In the genomic region with DNA sequence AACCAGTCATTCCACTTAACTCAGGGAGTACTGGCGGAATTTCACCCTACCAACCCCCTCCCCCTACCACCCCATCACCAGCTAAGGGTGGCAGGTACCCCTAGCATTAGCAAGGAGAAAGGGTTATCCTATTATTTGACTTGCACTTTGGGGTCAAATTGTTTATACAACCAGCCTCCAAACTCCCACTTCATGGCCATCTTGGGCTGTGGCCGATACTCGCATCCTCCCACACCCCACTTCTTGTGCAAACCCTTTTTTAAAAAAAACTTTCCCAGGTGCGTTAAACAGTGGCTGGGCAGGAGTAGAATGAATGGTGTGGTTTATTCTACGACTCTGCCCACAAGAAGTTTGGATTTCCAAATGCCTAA, we compare ENCODE assay signal across 8 cellular contexts. TPM values are rescaled to one million over a fixed set of nuclear protein-coding genes. Genes with fewer than 3 reads are reported as not detected.
DNase-seq lines count a peak whose midpoint lies in the region; ATAC-seq and TF ChIP-seq lines count a peak whose summit lies in the region.

No MANE protein-coding gene starts in this region.

- no peak overlapping the region for H2AFZ ChIP-seq in OCI-LY1 (ENCODE audit: low read length)

- H3K9me3 ChIP-seq in OCI-LY1 (ENCODE audit: low read length) = no peaks in the 10 kb centered on the region
- no peaks in the 10 kb centered on the region for H3K9me3 ChIP-seq in prostate gland

- peaks cover 16% of the 10 kb centered on the region for H3K79me2 ChIP-seq in OCI-LY1 (ENCODE audit: insufficient read depth, low read length)

- intact Hi-C loops in prostate gland (cut with DNase I) = no loop called here

- H3K4me1 ChIP-seq in OCI-LY1 (ENCODE audit: insufficient read depth, low read length, severe bottlenecking) (peaks cover 28% of the 10 kb centered on the region), prostate gland (replicated peaks) (peaks cover 8% of the 10 kb centered on the region)

- ATAC-seq in GM21360 (IDR thresholded peaks at IDR 0.05; ENCODE audit: unreplicated experiment) (no peak), HG02884 (IDR thresholded peaks at IDR 0.05; ENCODE audit: unreplicated experiment) (no peak)

- 0 out of 2 replicates have a peak, but pooled peaks cover 9% of the 10 kb centered on the region for H3F3A ChIP-seq in OCI-LY1 (ENCODE audit: insufficient read depth, low read length)

- H3K36me3 ChIP-seq in OCI-LY1 (ENCODE audit: insufficient read depth, low read length) = peaks cover 84% of the 10 kb centered on the region
- H3K36me3 ChIP-seq in prostate gland = peaks cover 4 to 20% of the 10 kb centered on the region in 2 donors

- H3K4me2 ChIP-seq in OCI-LY1 (ENCODE audit: low read length) = peak overlapping the region; percentile 72

- DNase-seq in epithelial cell of proximal tubule (ENCODE audit: low read depth) = no peak
- no peak for DNase-seq in prostate gland (ENCODE audit: low spot score)
- no peak for DNase-seq in NCI-H2171 treated with DMSO at 0.1 percent for 48 hours (lab: John Stamatoyannopoulos, UW)
- DNase-seq in stimulated activated CD4-positive, alpha-beta T cell treated with anti-CD3 and anti-CD28 coated beads, Interleukin-1b, Interleukin-23, amount 100 ng/mL, for 48 hours = no peak

- TF ChIP-seq POLR2A in prostate gland (IDR thresholded peaks at IDR 0.05) = no peak

- TF ChIP-seq CTCF in GM12875 (IDR thresholded peaks at IDR 0.05; ENCODE audit: borderline replicate concordance, insufficient read depth, low read depth, low read length) (no peak), OCI-LY1 (IDR thresholded peaks at IDR 0.05; ENCODE audit: low read length) (no peak), epithelial cell of proximal tubule (conservative IDR thresholded peaks at IDR 0.05; ENCODE audit: low read depth, low read length) (no peak), prostate gland (IDR thresholded peaks at IDR 0.05) (no peak)

- 69% methylated on average over 5 of the region's 5 CpGs for WGBS in prostate gland

- H3K27me3 ChIP-seq in OCI-LY1 (ENCODE audit: insufficient read depth, low read length) (no peaks in the 10 kb centered on the region), prostate gland (replicated peaks; ENCODE audit: insufficient read depth) (no peaks in the 10 kb centered on the region)

- H4K20me1 ChIP-seq in OCI-LY1 (ENCODE audit: insufficient read depth, low read length) = no peaks in the 10 kb centered on the region

- H3K4me3 ChIP-seq in GM12875 (ENCODE audit: low read depth, low read length) (peak overlapping the region; percentile 21), OCI-LY1 (ENCODE audit: low read depth, low read length, poor library complexity, severe bottlenecking) (peak overlapping the region; percentile 54), epithelial cell of proximal tubule (ENCODE audit: low read depth, low read length) (peak overlapping the region; percentile 45), prostate gland (peak overlapping the region in 1 of 2 donors; percentile 47)

- peak overlapping the region; percentile 49; the same call in 1 of the 2 replicates for H3K9ac ChIP-seq in OCI-LY1 (ENCODE audit: low read length)

- H3K27ac ChIP-seq in OCI-LY1 (ENCODE audit: low read depth, low read length, poor library complexity, severe bottlenecking) (peak overlapping the region; percentile 82), prostate gland (peak overlapping the region; percentile 76 to 81)

- H3K9me2 ChIP-seq in OCI-LY1 (ENCODE audit: low read depth, low read length) = no peaks in the 10 kb centered on the region

RNA-seq across cellular contexts. Expression of a gene that starts 0.7 kb away (rescaled TPM):
- total RNA-seq in epithelial cell of proximal tubule (47.7 and 65.8 TPM in 2 replicates), prostate gland (10 to 100 TPM; 55.0 to 67.1 TPM)

RNA-seq across cellular contexts. Expression of a gene that starts 9.9 kb away (rescaled TPM):
- total RNA-seq in epithelial cell of proximal tubule (279 and 348 TPM in 2 replicates), prostate gland (100 to 1,000 TPM; 124 to 156 TPM)

RNA-seq across cellular contexts. Expression of a gene that starts 13.0 kb away (rescaled TPM):
- 19.4 and 26.4 TPM in 2 replicates for total RNA-seq in epithelial cell of proximal tubule
- total RNA-seq in prostate gland = 10 to 100 TPM; 19.4 to 34.4 TPM

RNA-seq across cellular contexts. Expression of a gene that starts 13.3 kb away (rescaled TPM):
- total RNA-seq in epithelial cell of proximal tubule (6.9 and 19.9 TPM in 2 replicates), prostate gland (10 to 100 TPM; 62.0 to 69.5 TPM)

RNA-seq across cellular contexts. Expression of a gene that starts 25.7 kb away (rescaled TPM):
- total RNA-seq in epithelial cell of proximal tubule (49.5 and 51.2 TPM in 2 replicates), prostate gland (10 to 100 TPM; 33.0 to 61.5 TPM)
